1 cellular context compared by ENCODE assay signal in genomic region chr12:56300644-56301464, GRCh38.
TF ChIP-seq lines count a peak whose summit lies in the region.

No MANE protein-coding gene starts in this region.

TF ChIP-seq in K562, 482 proteins besides CTCF, POLR2A, EP300 and RAD21 (continued from another document):
- TF ChIP-seq HES1 (IDR thresholded peaks at IDR 0.05; ENCODE audit: low read depth) (no peak), MITF (IDR thresholded peaks at IDR 0.05) (no peak), ZHX1 (conservative IDR thresholded peaks at IDR 0.05; ENCODE audit: low read length) (peak; percentile 36; the same call in 1 of the 2 replicates), CUX1 (CRISPR knock-in tag; IDR thresholded peaks at IDR 0.05) (peak; percentile 70; the same call in 1 of the 2 replicates), ZNF175 (CRISPR knock-in tag; IDR thresholded peaks at IDR 0.05; ENCODE audit: low read depth) (peak; percentile 77), ZBTB7A (IDR thresholded peaks at IDR 0.05; ENCODE audit: borderline replicate concordance, control insufficient read depth, low read depth, low read length) (peak; percentile 83), TEAD1 (CRISPR knock-in tag; IDR thresholded peaks at IDR 0.05) (peak in 1 of 2 experiments; percentile 79; a peak in 1 of 4 replicates), ZNF23 (CRISPR knock-in tag; IDR thresholded peaks at IDR 0.05) (0 out of 2 replicates have a peak, but pooled peaks have one; percentile 7)
